In genomic region chr3:180690061-180690460, GRCh38 we compare ENCODE assay signal across 15 cellular contexts. TPM values are rescaled to one million over a fixed set of nuclear protein-coding genes. Genes with fewer than 3 reads are reported as not detected.
A peak's percentile ranks its signal among the peaks of the same experiment; 100 is the strongest.
DNase-seq lines count a peak whose midpoint lies in the region; ATAC-seq and TF ChIP-seq lines count a peak whose summit lies in the region.
"Had no signal": no experiment of that assay in that cellular context is flagged by ENCODE, and none has a peak within 500 bp of the region (broad histone marks: within the 10 kb centered on the region; RNA-seq: fewer than 3 reads in every experiment).

No MANE protein-coding gene starts in this region.

- no peak overlapping the region for H3K4me3 Mint-ChIP-seq in mesothelial cell of epicardium
- H3K4me3 Mint-ChIP-seq: natural killer cell had no signal

- DNase-seq in DMS 273 treated with DMSO at 0.1 percent for 48 hours (lab: John Stamatoyannopoulos, UW), result peak; percentile 15
- peak; percentile 7 for DNase-seq in HCEC 1CT
- peak; percentile 68 for DNase-seq in NCI-H2227 treated with DMSO at 0.1 percent for 48 hours (lab: John Stamatoyannopoulos, UW)
- peak; percentile 2 for DNase-seq in fibroblast of peridontal ligament (ENCODE audit: extremely low read depth)
- DNase-seq in iPS-NIHi11 (ENCODE audit: low spot score), result no peak
- no peak for DNase-seq in mesothelial cell of epicardium (ENCODE audit: low spot score in 2 of 2, unreplicated experiment in 2 of 2)
- DNase-seq: cortex of kidney; GF-D8; H7; natural killer cell; NCI-H446 treated with DMSO at 0.1 percent for 48 hours; stimulated activated CD4-positive, alpha-beta T cell treated with anti-CD3 and anti-CD28 coated beads, Interleukin-4, amount 100 ng/mL, for 1 hour; trophoblast cell had no signal

- H3K9me3 Mint-ChIP-seq in mesothelial cell of epicardium, result peaks cover 3% of the 10 kb centered on the region
- H3K9me3 Mint-ChIP-seq: natural killer cell had no signal

- H3K27ac Mint-ChIP-seq in mesothelial cell of epicardium, result no peak overlapping the region
- H3K27ac Mint-ChIP-seq: natural killer cell had no signal

- ATAC-seq in HG03460 (IDR thresholded peaks at IDR 0.05; ENCODE audit: unreplicated experiment), result no peak
- ATAC-seq: natural killer cell, Right ventricle myocardium inferior had no signal

- peaks cover 25% of the 10 kb centered on the region for H3K27me3 Mint-ChIP-seq in mesothelial cell of epicardium (ENCODE audit: low read depth)

- no peaks in the 10 kb centered on the region for H3K4me1 Mint-ChIP-seq in mesothelial cell of epicardium
- H3K4me1 Mint-ChIP-seq: natural killer cell had no signal

- TF ChIP-seq CTCF in mesothelial cell of epicardium (IDR thresholded peaks at IDR 0.05; ENCODE audit: unreplicated experiment), result no peak

- H3K36me3 Mint-ChIP-seq in mesothelial cell of epicardium, result no peaks in the 10 kb centered on the region
- H3K36me3 Mint-ChIP-seq: natural killer cell had no signal

RNA-seq across cellular contexts. Expression of gene CCDC39, which starts 10.8 kb away (rescaled TPM):
- not detected in 3 replicates for total RNA-seq in mesothelial cell of epicardium
- total RNA-seq: natural killer cell, Right ventricle myocardium inferior had no signal

Comparison
In these comparisons a context has a peak if more than half of its experiments do, and no peak if none do; other contexts are left out.
1. DNase-seq: peak in DMS 273 treated with DMSO at 0.1 percent for 48 hours (single experiment), HCEC 1CT (single experiment), NCI-H2227 treated with DMSO at 0.1 percent for 48 hours (single experiment) and fibroblast of peridontal ligament (single experiment); none in iPS-NIHi11 (single experiment) and mesothelial cell of epicardium (0 of 2).